22 cellular contexts compared by ENCODE assay signal in the genomic region with DNA sequence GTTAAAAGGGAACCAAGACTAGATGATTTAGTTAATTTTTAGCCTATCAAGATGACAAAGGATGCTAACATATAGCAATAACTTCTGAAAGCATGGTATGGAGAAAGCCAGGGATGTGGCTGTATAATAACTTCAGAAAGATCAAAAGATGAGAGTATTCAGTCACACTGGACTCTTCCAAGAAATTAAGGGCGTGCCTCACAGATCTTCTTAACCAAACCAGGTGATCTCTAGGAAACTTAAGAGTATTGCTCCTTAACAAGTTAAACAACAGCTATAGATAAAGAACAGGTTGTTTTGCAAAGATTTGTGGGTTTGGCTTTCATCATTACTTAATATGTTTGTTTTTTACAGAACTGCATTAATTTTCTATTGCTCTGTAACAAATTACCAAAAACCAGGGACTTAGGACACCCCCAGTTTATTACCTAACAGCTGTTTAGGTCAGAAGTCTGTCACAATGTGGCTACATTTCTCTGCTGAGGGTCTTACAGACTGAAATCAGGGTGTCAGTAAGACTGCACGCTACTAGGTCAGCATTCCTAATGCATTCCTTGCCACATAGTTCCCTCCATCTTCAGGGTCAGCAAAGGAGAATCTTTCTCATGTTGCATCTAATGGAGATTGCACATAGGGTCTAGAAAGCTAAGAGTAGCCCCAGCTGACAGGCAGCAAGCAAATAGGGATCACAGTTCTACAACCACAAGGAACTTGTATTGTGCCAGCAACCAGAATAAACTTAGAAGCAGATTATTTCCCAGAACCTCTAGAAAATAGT.
DNase-seq lines count a peak whose midpoint lies in the region; ATAC-seq, FAIRE-seq and TF ChIP-seq lines count a peak whose summit lies in the region.
"Had no signal": no experiment of that assay in that cellular context is flagged by ENCODE, and none has a peak within 500 bp of the region (broad histone marks: within the 10 kb centered on the region; RNA-seq: fewer than 3 reads in every experiment).

No MANE protein-coding gene starts in this region.

- no peak for FAIRE-seq in astrocyte (lab: Jason Lieb, UNC)
- FAIRE-seq: D721Med, GM12891, HepG2, HTR-8/SVneo had no signal

- H2BK5ac ChIP-seq in IMR-90 (ENCODE audit: low read depth, low read length, poor library complexity, severe bottlenecking) (no peak overlapping the region), mesenchymal stem cell (ENCODE audit: low read depth, low read length, poor library complexity, severe bottlenecking) (no peak overlapping the region), mesendoderm (ENCODE audit: low read length) (no peak overlapping the region)

- H3K9me3 ChIP-seq in IMR-90 (ENCODE audit: control insufficient read depth, insufficient read depth, low read length) (no peaks in the 10 kb centered on the region), astrocyte (ENCODE audit: insufficient read depth, low read depth, low read length) (no peaks in the 10 kb centered on the region), mesenchymal stem cell (ENCODE audit: control insufficient read depth, low read length) (peaks cover 6% of the 10 kb centered on the region)
- H3K9me3 ChIP-seq: BE2C had no signal

- intact Hi-C loops in IMR-90 (cut with micrococcal nuclease) = no loop called here

- ATAC-seq in IMR-90 (ENCODE audit: low read depth) = peak; percentile 31; the same call in 1 of the 2 replicates
- ATAC-seq in HG02938 (IDR thresholded peaks at IDR 0.05; ENCODE audit: unreplicated experiment) = no peak
- no peak for ATAC-seq in GM21367 (IDR thresholded peaks at IDR 0.05; ENCODE audit: unreplicated experiment)
- ATAC-seq: CD8-positive, alpha-beta T cell; HepG2 had no signal

- no peak overlapping the region for H3K27ac Mint-ChIP-seq in astrocyte (ENCODE audit: unreplicated experiment)
- H3K27ac Mint-ChIP-seq: CD8-positive, alpha-beta T cell; H9 had no signal

- no peak for TF ChIP-seq RAD21 in IMR-90 (IDR thresholded peaks at IDR 0.05; ENCODE audit: low read length)

- H2AFZ ChIP-seq in IMR-90 (replicated peaks; ENCODE audit: low read length, poor library complexity) (no peak overlapping the region), astrocyte (ENCODE audit: low read depth, low read length) (no peak overlapping the region), mesenchymal stem cell (ENCODE audit: low read depth, low read length) (no peak overlapping the region)

- no peaks in the 10 kb centered on the region for H3K27me3 Mint-ChIP-seq in astrocyte (ENCODE audit: low read depth, unreplicated experiment)

- no peak overlapping the region for H3K56ac ChIP-seq in IMR-90 (ENCODE audit: extremely low read depth, insufficient read depth, low read length)
- no peak overlapping the region for H3K56ac ChIP-seq in mesendoderm (ENCODE audit: low read length)

- H4K20me1 ChIP-seq in IMR-90 (ENCODE audit: insufficient read depth, low read length) (peaks cover 4% of the 10 kb centered on the region; the same call in 1 of the 2 replicates), astrocyte (ENCODE audit: insufficient read depth, low read length) (peaks cover 4% of the 10 kb centered on the region)

- peaks cover 8% of the 10 kb centered on the region; the same call in 1 of the 2 replicates for H3K9me1 ChIP-seq in IMR-90 (ENCODE audit: insufficient read depth, low read length)

- H4K8ac ChIP-seq in IMR-90 (ENCODE audit: low read depth in 2 of 2, low read length in 2 of 2) (no peak overlapping the region), mesenchymal stem cell (ENCODE audit: low read length) (no peak overlapping the region), mesendoderm (ENCODE audit: low read depth, low read length) (no peak overlapping the region)

- H3K36me3 ChIP-seq in IMR-90 (ENCODE audit: control insufficient read depth, insufficient read depth, low read length) = no peaks in the 10 kb centered on the region
- H3K36me3 ChIP-seq in astrocyte (ENCODE audit: insufficient read depth, low read length) = no peaks in the 10 kb centered on the region
- H3K36me3 ChIP-seq in mesenchymal stem cell (ENCODE audit: control insufficient read depth in 1 of 2, insufficient read depth in 2 of 2, low read depth in 1 of 2, low read length in 2 of 2) = peaks cover 4 to 19% of the 10 kb centered on the region in 2 experiments
- no peaks in the 10 kb centered on the region for H3K36me3 ChIP-seq in mesendoderm (ENCODE audit: control insufficient read depth, insufficient read depth, low read length)
- H3K36me3 ChIP-seq: BE2C had no signal

- H3K36me3 Mint-ChIP-seq in astrocyte (ENCODE audit: low read depth, unreplicated experiment) = peaks cover 10% of the 10 kb centered on the region

- H3K4me2 ChIP-seq in IMR-90 (ENCODE audit: low read depth, low read length) (no peak overlapping the region), astrocyte (ENCODE audit: low read length) (no peak overlapping the region), mesenchymal stem cell (ENCODE audit: low read length, poor library complexity, severe bottlenecking) (no peak overlapping the region), mesendoderm (ENCODE audit: low read length) (no peak overlapping the region)

- no peak overlapping the region for H4K91ac ChIP-seq in IMR-90 (ENCODE audit: insufficient read depth, low read depth, low read length)
- no peak overlapping the region for H4K91ac ChIP-seq in mesenchymal stem cell (ENCODE audit: low read length)

- no peak overlapping the region for H3K4me3 Mint-ChIP-seq in astrocyte (ENCODE audit: unreplicated experiment)
- H3K4me3 Mint-ChIP-seq: CD8-positive, alpha-beta T cell; H9 had no signal

- no CpG with 5 or more reads among the region's 2 CpGs for WGBS in IMR-90 (ENCODE audit: extremely low coverage in 2 of 2, insufficient read length in 1 of 2), 2 experiments
- 55% methylated on average over 1 of the region's 2 CpGs for WGBS in mesenchymal stem cell
- WGBS in mesendoderm (ENCODE audit: extremely low coverage, insufficient coverage, low lambda C conversion rate) = no CpG with 5 or more reads among the region's 2 CpGs

- POLR2A ChIA-PET in IMR-90 (lab: Charles Lee; ENCODE audit: unreplicated experiment) = interaction anchor here (0.6 kb wide), 1 partner anchor 11 kb away, joined by 6 read pairs; no protein-coding TSS in a partner anchor

- in situ Hi-C loops in IMR-90 (cut with MboI; ENCODE audit: low sequenced_read_pairs) = no loop called here

- no peak overlapping the region for H4K5ac ChIP-seq in IMR-90 (ENCODE audit: low read depth, low read length)
- no peak overlapping the region for H4K5ac ChIP-seq in mesendoderm (ENCODE audit: low read length)

- no peak for TF ChIP-seq CTCF in 22Rv1 (IDR thresholded peaks at IDR 0.05)
- TF ChIP-seq CTCF in IMR-90 (conservative IDR thresholded peaks at IDR 0.05; ENCODE audit: low read depth, low read length) = no peak
- no peak for TF ChIP-seq CTCF in astrocyte (IDR thresholded peaks at IDR 0.05; ENCODE audit: insufficient read depth, low read depth, low read length)

- H3K18ac ChIP-seq in IMR-90 (ENCODE audit: low read depth, low read length) (no peak overlapping the region; the same call in 1 of the 2 replicates), mesenchymal stem cell (ENCODE audit: low read depth in 1 of 2, low read length in 2 of 2) (no peak overlapping the region), mesendoderm (ENCODE audit: low read length) (no peak overlapping the region)

- peaks cover 9% of the 10 kb centered on the region for H3K79me2 ChIP-seq in astrocyte (ENCODE audit: insufficient read depth, low read length)
- no peaks in the 10 kb centered on the region for H3K79me2 ChIP-seq in mesendoderm (ENCODE audit: control insufficient read depth, insufficient read depth, low read length)

- H3K23ac ChIP-seq in IMR-90 (ENCODE audit: low read depth, low read length) (no peak overlapping the region), mesenchymal stem cell (ENCODE audit: low read length in 2 of 2) (no peak overlapping the region), mesendoderm (ENCODE audit: low read length) (no peak overlapping the region)

- TF ChIP-seq POLR2A in IMR-90 (IDR thresholded peaks at IDR 0.05; ENCODE audit: low read depth, low read length) = no peak

- H3K27ac ChIP-seq in 22Rv1 = peak overlapping the region; percentile 87; the same call in 1 of the 2 replicates
- no peak overlapping the region for H3K27ac ChIP-seq in IMR-90 (ENCODE audit: insufficient read depth, low read length)
- H3K27ac ChIP-seq in astrocyte (ENCODE audit: low read depth, low read length) = no peak overlapping the region
- H3K27ac ChIP-seq in mesenchymal stem cell (ENCODE audit: low read length, poor library complexity, severe bottlenecking) = no peak overlapping the region
- no peak overlapping the region for H3K27ac ChIP-seq in mesendoderm (ENCODE audit: low read depth, low read length)
- H3K27ac ChIP-seq: C4-2B had no signal

- H3K9ac ChIP-seq in IMR-90 (ENCODE audit: low read depth, low read length) (no peak overlapping the region), astrocyte (ENCODE audit: low read length) (no peak overlapping the region), mesenchymal stem cell (ENCODE audit: low read length) (no peak overlapping the region), mesendoderm (ENCODE audit: low read length) (no peak overlapping the region)

- H2AK5ac ChIP-seq in IMR-90 (ENCODE audit: low read depth, low read length) (no peak overlapping the region), mesenchymal stem cell (ENCODE audit: low read length, severe bottlenecking) (no peak overlapping the region), mesendoderm (ENCODE audit: low read length) (no peak overlapping the region)

- H3K79me1 ChIP-seq in IMR-90 (ENCODE audit: low read depth in 1 of 2, low read length in 2 of 2) = peaks cover 8 to 21% of the 10 kb centered on the region in 2 experiments; a peak in 3 of 4 replicates
- peaks cover 15% of the 10 kb centered on the region for H3K79me1 ChIP-seq in mesenchymal stem cell (replicated peaks; ENCODE audit: low read length, poor library complexity, severe bottlenecking)
- H3K79me1 ChIP-seq in mesendoderm (ENCODE audit: low read length) = no peaks in the 10 kb centered on the region

- H3K4me3 ChIP-seq in IMR-90 (ENCODE audit: insufficient read depth, low read depth, low read length) (no peak overlapping the region), astrocyte (ENCODE audit: insufficient read depth, low read depth, low read length) (no peak overlapping the region), mesenchymal stem cell (ENCODE audit: insufficient read depth in 1 of 2, low read depth in 1 of 2, low read length in 2 of 2) (no peak overlapping the region), mesendoderm (ENCODE audit: low read length) (no peak overlapping the region)

- peaks cover 4% of the 10 kb centered on the region; the same call in 1 of the 2 replicates for H3K4me1 ChIP-seq in IMR-90 (ENCODE audit: control insufficient read depth, insufficient read depth, low read length)
- no peaks in the 10 kb centered on the region for H3K4me1 ChIP-seq in astrocyte (ENCODE audit: insufficient read depth, low read length)
- H3K4me1 ChIP-seq in mesenchymal stem cell (ENCODE audit: control insufficient read depth, insufficient read depth, low read depth, low read length) = no peaks in the 10 kb centered on the region
- no peaks in the 10 kb centered on the region for H3K4me1 ChIP-seq in mesendoderm (ENCODE audit: control insufficient read depth, low read depth, low read length)
- H3K4me1 ChIP-seq: BE2C had no signal

- DNase-seq in IMR-90 = no peak
- DNase-seq in astrocyte (ENCODE audit: low read depth) = peak; percentile 3
- DNase-seq in mesenchymal stem cell = peak; percentile 9
- no peak for DNase-seq in mesendoderm
- DNase-seq in DMS79 treated with DMSO at 0.1 percent for 48 hours (lab: John Stamatoyannopoulos, UW) = no peak
- DNase-seq: ACHN; BE2C; CD8-positive, alpha-beta T cell; COR-L47; DMS153; DND-41; GF-D8; GOT3; H9 had no signal

- H3K4me1 Mint-ChIP-seq in astrocyte (ENCODE audit: low read depth, unreplicated experiment) = peaks cover 34% of the 10 kb centered on the region
- H3K4me1 Mint-ChIP-seq: H9 had no signal

- no peak overlapping the region for H3K14ac ChIP-seq in IMR-90 (replicated peaks; ENCODE audit: low read depth, low read length)
- H3K14ac ChIP-seq in mesenchymal stem cell (ENCODE audit: low read length in 2 of 2) = no peak overlapping the region

- H2BK120ac ChIP-seq in IMR-90 (ENCODE audit: low read depth, low read length) = no peak overlapping the region
- H2BK120ac ChIP-seq in mesenchymal stem cell (ENCODE audit: low read depth, low read length) = no peak overlapping the region
- H2BK120ac ChIP-seq in mesendoderm (ENCODE audit: low read depth, low read length) = no peak overlapping the region

- CTCF ChIA-PET in IMR-90 (lab: Yijun Ruan, JAX) = no interaction called here

- H3K4ac ChIP-seq in IMR-90 (ENCODE audit: low read depth, low read length) (no peak overlapping the region), mesenchymal stem cell (ENCODE audit: low read depth in 1 of 2, low read length in 2 of 2) (no peak overlapping the region), mesendoderm (ENCODE audit: low read depth, low read length) (no peak overlapping the region)

- dilution Hi-C loops in IMR-90 (cut with HindIII; ENCODE audit: low sequenced_read_pairs, unreplicated experiment) = no loop called here

- H2BK12ac ChIP-seq in mesenchymal stem cell (ENCODE audit: low read length in 2 of 2) = peak overlapping the region in 1 of 2 experiments; percentile 54

- no TSS peak for BruUV-seq in IMR-90 (replicated peaks; lab: Mats Ljungman, UMichigan)

- H3K27me3 ChIP-seq in IMR-90 (ENCODE audit: control insufficient read depth, insufficient read depth, low read length) = no peaks in the 10 kb centered on the region
- no peaks in the 10 kb centered on the region for H3K27me3 ChIP-seq in astrocyte (ENCODE audit: insufficient read depth, low read length)
- H3K27me3 ChIP-seq in mesenchymal stem cell (ENCODE audit: control insufficient read depth in 1 of 2, insufficient read depth in 1 of 2, low read length in 2 of 2) = no peaks in the 10 kb centered on the region
- no peaks in the 10 kb centered on the region for H3K27me3 ChIP-seq in mesendoderm (ENCODE audit: insufficient read depth, low read length, poor library complexity)
- H3K27me3 ChIP-seq: BE2C had no signal

- H2AK9ac ChIP-seq in IMR-90 (replicated peaks; ENCODE audit: low read depth, low read length, poor library complexity) = no peak overlapping the region

- no peak overlapping the region for H2BK15ac ChIP-seq in IMR-90 (ENCODE audit: low read depth, low read length)
- no peak overlapping the region for H2BK15ac ChIP-seq in mesenchymal stem cell (ENCODE audit: low read depth, poor library complexity, severe bottlenecking)
- H2BK15ac ChIP-seq in mesendoderm (replicated peaks; ENCODE audit: low read depth) = no peak overlapping the region

- H3K9me3 Mint-ChIP-seq in astrocyte (ENCODE audit: unreplicated experiment) = no peaks in the 10 kb centered on the region

- H2BK20ac ChIP-seq in IMR-90 (ENCODE audit: low read depth, low read length) = no peak overlapping the region

Comparison
In these comparisons a context has a peak if more than half of its experiments do, and no peak if none do; other contexts are left out.
1. DNase-seq: peak in astrocyte (single experiment) and mesenchymal stem cell (single experiment); none in IMR-90 (single experiment), mesendoderm (single experiment) and DMS79 treated with DMSO at 0.1 percent for 48 hours (single experiment).